ENCODE assay signal across 9 cellular contexts in genomic region chr16:81645303-81645702, GRCh38.
DNase-seq lines count a peak whose midpoint lies in the region; ATAC-seq, FAIRE-seq and TF ChIP-seq lines count a peak whose summit lies in the region.
"Had no signal": no experiment of that assay in that cellular context is flagged by ENCODE, and none has a peak within 500 bp of the region (broad histone marks: within the 10 kb centered on the region; RNA-seq: fewer than 3 reads in every experiment).

No MANE protein-coding gene starts in this region.

- no peaks in the 10 kb centered on the region for H3K9me3 ChIP-seq in A549

- ATAC-seq in A549 (peak; percentile 4 to 29; a peak in 3 of 6 replicates), HG03520 (IDR thresholded peaks at IDR 0.05; ENCODE audit: unreplicated experiment) (no peak), GM21367 (IDR thresholded peaks at IDR 0.05; ENCODE audit: unreplicated experiment) (no peak)
- ATAC-seq in stimulated activated memory B cell treated with anti-CD40 and anti-IgM and Interleukin-4, amounts not matched to agents 10 μg/mL and 1 μg/mL and 100 μg/mL, for 72 hours, result no peak

- no peak overlapping the region for H3K4me3 Mint-ChIP-seq in stimulated activated memory B cell treated with anti-CD40 and anti-IgM and Interleukin-4, amounts not matched to agents 10 μg/mL and 1 μg/mL and 100 μg/mL, for 72 hours

- H3K4me3 ChIP-seq in A549, result no peak overlapping the region
- H3K4me3 ChIP-seq: BLaER1 treated with 17β-estradiol and CSF1 and Interleukin-3, amounts not matched to agents 10 nM and 100 nM had no signal

- no peak for TF ChIP-seq CTCF in A549 (IDR thresholded peaks at IDR 0.05)

- H3K4me1 ChIP-seq in A549, result peaks cover 69% of the 10 kb centered on the region

- peaks cover 3% of the 10 kb centered on the region for H3K9me3 Mint-ChIP-seq in stimulated activated memory B cell treated with anti-CD40 and anti-IgM and Interleukin-4, amounts not matched to agents 10 μg/mL and 1 μg/mL and 100 μg/mL, for 72 hours

- no peaks in the 10 kb centered on the region for H3K27me3 Mint-ChIP-seq in stimulated activated memory B cell treated with anti-CD40 and anti-IgM and Interleukin-4, amounts not matched to agents 10 μg/mL and 1 μg/mL and 100 μg/mL, for 72 hours

- no peak for FAIRE-seq in A549 (lab: Jason Lieb, UNC)

- CTCF ChIA-PET in A549 (lab: Yijun Ruan, JAX), result no interaction called here

- TF ChIP-seq POLR2A in A549 (IDR thresholded peaks at IDR 0.05; ENCODE audit: low read length), result no peak

- DNase-seq in A549 (ENCODE audit: low read depth in 1 of 2, low spot score in 1 of 2), result peak in 1 of 2 experiments; percentile 60
- peak; percentile 79 for DNase-seq in NCI-H146 (lab: John Stamatoyannopoulos, UW)
- DNase-seq in brain pericyte (ENCODE audit: low read depth, low spot score), result peak; percentile 83
- peak; percentile 94 for DNase-seq in left kidney (ENCODE audit: low read depth, low spot score)
- no peak for DNase-seq in LoVo (ENCODE audit: low spot score)

- H3K4me2 ChIP-seq in A549, result no peak overlapping the region
- H3K4me2 ChIP-seq: BLaER1 treated with 17β-estradiol and CSF1 and Interleukin-3, amounts not matched to agents 10 nM and 100 nM had no signal

- peaks cover 17% of the 10 kb centered on the region for H3K36me3 Mint-ChIP-seq in stimulated activated memory B cell treated with anti-CD40 and anti-IgM and Interleukin-4, amounts not matched to agents 10 μg/mL and 1 μg/mL and 100 μg/mL, for 72 hours

- no peak for TF ChIP-seq RAD21 in A549 (conservative IDR thresholded peaks at IDR 0.05 in 1 of 2, IDR thresholded peaks at IDR 0.05 in 1 of 2)

- 84% methylated on average over 17 of the region's 19 CpGs for WGBS in A549 (ENCODE audit: missing lambda C conversion rate)

- POLR2A ChIA-PET in A549 (lab: Yijun Ruan, JAX), result no interaction called here

- no peak for TF ChIP-seq EP300 in A549 (IDR thresholded peaks at IDR 0.05)

- H3K27ac Mint-ChIP-seq in stimulated activated memory B cell treated with anti-CD40 and anti-IgM and Interleukin-4, amounts not matched to agents 10 μg/mL and 1 μg/mL and 100 μg/mL, for 72 hours, result no peak overlapping the region

- peaks cover 28% of the 10 kb centered on the region for H3K4me1 Mint-ChIP-seq in stimulated activated memory B cell treated with anti-CD40 and anti-IgM and Interleukin-4, amounts not matched to agents 10 μg/mL and 1 μg/mL and 100 μg/mL, for 72 hours

- H3K27ac ChIP-seq in A549, result peak overlapping the region; percentile 17 to 47; a peak in 4 of 6 replicates
- H3K27ac ChIP-seq: BLaER1 treated with 17β-estradiol and CSF1 and Interleukin-3, amounts not matched to agents 10 nM and 100 nM had no signal

TF ChIP-seq in A549, 52 proteins besides CTCF, POLR2A, EP300 and RAD21:
- TF ChIP-seq MAX (IDR thresholded peaks at IDR 0.05) (no peak), ZNF302 (CRISPR knock-in tag; IDR thresholded peaks at IDR 0.05) (no peak), ELK1 (IDR thresholded peaks at IDR 0.05; ENCODE audit: low read depth, low read length) (no peak), BHLHE40 (IDR thresholded peaks at IDR 0.05; ENCODE audit: low read depth, low read length) (no peak), RNF2 (IDR thresholded peaks at IDR 0.05; ENCODE audit: borderline replicate concordance, low read depth) (no peak), HDAC2 (IDR thresholded peaks at IDR 0.05) (no peak), PHF8 (IDR thresholded peaks at IDR 0.05; ENCODE audit: borderline replicate concordance, low read depth) (no peak), TFCP2L1 (CRISPR knock-in tag; IDR thresholded peaks at IDR 0.05) (no peak), MAZ (IDR thresholded peaks at IDR 0.05; ENCODE audit: borderline replicate concordance, low read depth, low read length) (no peak), NR3C1 (IDR thresholded peaks at IDR 0.05) (no peak), REST (IDR thresholded peaks at IDR 0.05) (no peak), KDM5A (IDR thresholded peaks at IDR 0.05) (no peak), BCL3 (IDR thresholded peaks at IDR 0.05) (no peak), ESRRA (IDR thresholded peaks at IDR 0.05; ENCODE audit: borderline replicate concordance, low read length) (no peak), HOXB13 (CRISPR knock-in tag; IDR thresholded peaks at IDR 0.05; ENCODE audit: low read depth) (no peak), HES2 (IDR thresholded peaks at IDR 0.05) (no peak), MYC (IDR thresholded peaks at IDR 0.05; ENCODE audit: borderline replicate concordance, low read length) (no peak), RARB (CRISPR knock-in tag; IDR thresholded peaks at IDR 0.05) (no peak), PBX3 (IDR thresholded peaks at IDR 0.05) (no peak), EHMT2 (IDR thresholded peaks at IDR 0.05; ENCODE audit: low read depth) (no peak)

Comparison
In these comparisons a context has a peak if more than half of its experiments do, and no peak if none do; other contexts are left out.
1. ATAC-seq: peak in A549 (2 of 2); none in HG03520 (single experiment), GM21367 (single experiment) and stimulated activated memory B cell treated with anti-CD40 and anti-IgM and Interleukin-4, amounts not matched to agents 10 μg/mL and 1 μg/mL and 100 μg/mL, for 72 hours (single experiment).